ENCODE assay signal across 12 cellular contexts in the genomic region with DNA sequence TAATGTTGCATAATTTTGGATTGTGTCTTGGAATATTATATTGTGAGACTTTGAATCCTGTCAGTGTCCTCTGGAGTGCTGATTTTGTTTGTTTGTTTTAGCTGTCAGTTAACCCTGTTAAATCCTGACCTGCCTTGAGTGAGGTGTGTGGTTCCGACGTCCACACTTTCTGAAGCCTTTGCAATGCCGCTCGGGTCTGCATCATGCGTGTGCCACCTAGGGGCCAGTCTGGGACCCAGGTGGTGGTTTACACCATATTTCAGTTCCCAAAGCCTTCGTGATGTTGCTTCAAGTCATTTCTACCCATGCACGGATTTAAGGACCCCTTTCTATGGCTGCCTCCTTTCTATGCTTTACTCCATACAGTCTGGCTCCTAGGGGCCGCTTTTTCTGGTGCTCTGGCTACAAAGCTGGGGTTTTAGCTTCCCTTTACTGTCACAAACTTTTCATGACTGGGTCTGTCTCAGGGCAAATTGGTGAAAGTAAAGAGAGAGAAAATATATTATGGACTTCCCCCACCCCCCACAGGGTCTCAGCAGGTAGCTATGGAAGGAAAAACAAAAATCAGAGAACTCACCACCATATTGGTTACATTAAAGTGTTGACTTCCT. TPM values are rescaled to one million over a fixed set of nuclear protein-coding genes. Genes with fewer than 3 reads are reported as not detected.
A peak's percentile ranks its signal among the peaks of the same experiment; 100 is the strongest.
DNase-seq lines count a peak whose midpoint lies in the region; ATAC-seq and TF ChIP-seq lines count a peak whose summit lies in the region.
"Had no signal": no experiment of that assay in that cellular context is flagged by ENCODE, and none has a peak within 500 bp of the region (broad histone marks: within the 10 kb centered on the region; RNA-seq: fewer than 3 reads in every experiment).

No MANE protein-coding gene starts in this region.

- no peaks in the 10 kb centered on the region for H3K9me3 ChIP-seq in MG63
- H3K9me3 ChIP-seq in mammary epithelial cell (replicated peaks; ENCODE audit: insufficient read depth, low read length): no peaks in the 10 kb centered on the region
- H3K9me3 ChIP-seq: neutrophil had no signal

- TF ChIP-seq CTCF in mammary epithelial cell (conservative IDR thresholded peaks at IDR 0.05 in 1 of 2, IDR thresholded peaks at IDR 0.05 in 1 of 2; ENCODE audit: extremely low read depth in 1 of 2, insufficient read depth in 1 of 2, low read depth in 1 of 2, low read length in 2 of 2): peak; percentile 40 to 52

- BruUV-seq in mammary epithelial cell (replicated peaks; lab: Mats Ljungman, UMichigan): no TSS peak

- H3K4me1 ChIP-seq in mammary epithelial cell (ENCODE audit: insufficient read depth, low read length) (no peaks in the 10 kb centered on the region), mesendoderm (ENCODE audit: control insufficient read depth, low read depth, low read length) (no peaks in the 10 kb centered on the region)

- H3K9ac ChIP-seq in mammary epithelial cell (ENCODE audit: insufficient read depth, low read length): no peak overlapping the region
- H3K9ac ChIP-seq in mesendoderm (ENCODE audit: low read length): no peak overlapping the region

- H3K56ac ChIP-seq in mesendoderm (ENCODE audit: low read length): no peak overlapping the region

- H4K20me1 ChIP-seq in mammary epithelial cell (ENCODE audit: insufficient read depth, low read length): no peaks in the 10 kb centered on the region

- 27% methylated on average over 8 of the region's 8 CpGs for WGBS in mammary epithelial cell (ENCODE audit: low coverage, missing lambda C conversion rate)
- no CpG with 5 or more reads among the region's 8 CpGs for WGBS in mesendoderm (ENCODE audit: extremely low coverage, insufficient coverage, low lambda C conversion rate)

- no peak overlapping the region for H3K4me3 ChIP-seq in MG63
- H3K4me3 ChIP-seq in mammary epithelial cell (replicated peaks in 1 of 3; ENCODE audit: insufficient read depth in 1 of 3, low read depth in 2 of 3, low read length in 3 of 3): no peak overlapping the region
- H3K4me3 ChIP-seq in mesendoderm (ENCODE audit: low read length): no peak overlapping the region

- ATAC-seq in GM18520 (IDR thresholded peaks at IDR 0.05; ENCODE audit: unreplicated experiment): no peak

- H3K23ac ChIP-seq in mesendoderm (ENCODE audit: low read length): no peak overlapping the region

- H3K27me3 ChIP-seq in MG63 (peaks cover 47% of the 10 kb centered on the region), mammary epithelial cell (ENCODE audit: insufficient read depth, low read length) (no peaks in the 10 kb centered on the region), mesendoderm (ENCODE audit: insufficient read depth, low read length, poor library complexity) (no peaks in the 10 kb centered on the region)

- H3K4ac ChIP-seq in mesendoderm (ENCODE audit: low read depth, low read length): no peak overlapping the region

- no peaks in the 10 kb centered on the region for H3K79me2 ChIP-seq in mammary epithelial cell (ENCODE audit: insufficient read depth, low read length)
- H3K79me2 ChIP-seq in mesendoderm (ENCODE audit: control insufficient read depth, insufficient read depth, low read length): no peaks in the 10 kb centered on the region

- H2BK120ac ChIP-seq in mesendoderm (ENCODE audit: low read depth, low read length): no peak overlapping the region

- H3K27ac ChIP-seq in mammary epithelial cell (ENCODE audit: insufficient read depth, low read depth, low read length): no peak overlapping the region
- H3K27ac ChIP-seq in mesendoderm (ENCODE audit: low read depth, low read length): no peak overlapping the region
- H3K27ac ChIP-seq: neutrophil had no signal

- dilution Hi-C loops in mammary epithelial cell (cut with HindIII; ENCODE audit: low sequenced_read_pairs): no loop called here

- no peaks in the 10 kb centered on the region for H3K36me3 ChIP-seq in MG63
- no peaks in the 10 kb centered on the region for H3K36me3 ChIP-seq in mammary epithelial cell (ENCODE audit: insufficient read depth, low read length)
- no peaks in the 10 kb centered on the region for H3K36me3 ChIP-seq in mesendoderm (ENCODE audit: control insufficient read depth, insufficient read depth, low read length)
- H3K36me3 ChIP-seq: neutrophil had no signal

- H3K79me1 ChIP-seq in mesendoderm (ENCODE audit: low read length): no peaks in the 10 kb centered on the region

- CTCF ChIA-PET in mammary epithelial cell (lab: Charles Lee; ENCODE audit: low non-redundant PET): no interaction called here

- no peak overlapping the region for H2BK5ac ChIP-seq in mesendoderm (ENCODE audit: low read length)

- in situ Hi-C loops in mammary epithelial cell (cut with MboI; ENCODE audit: low sequenced_read_pairs in 2 of 2): no loop called here

- H2AK5ac ChIP-seq in mesendoderm (ENCODE audit: low read length): no peak overlapping the region

- no peak overlapping the region for H3K4me2 ChIP-seq in mammary epithelial cell (ENCODE audit: insufficient read depth, low read depth, low read length)
- no peak overlapping the region for H3K4me2 ChIP-seq in mesendoderm (ENCODE audit: low read length)

- peak; percentile 22 for DNase-seq in NCI-H146 (lab: John Stamatoyannopoulos, UW)
- no peak for DNase-seq in NCI-H146 treated with DMSO at 0.1 percent for 48 hours (lab: John Stamatoyannopoulos, UW; ENCODE audit: unreplicated experiment)
- peak; percentile 7 for DNase-seq in MG63
- DNase-seq in mammary epithelial cell: no peak
- DNase-seq in mesendoderm: peak; percentile 29
- no peak for DNase-seq in activated gamma-delta T cell treated with Interleukin-2 at 50 U/mL for 16 hours
- no peak for DNase-seq in occipital lobe (lab: John Stamatoyannopoulos, UW)
- DNase-seq: activated naive CD8-positive, alpha-beta T cell treated with anti-CD3 and anti-CD28 coated beads, Interleukin-2, amount 10 ng/mL, durations not matched to agents 7 days and 5 days; NCI-H2081 had no signal

- H4K8ac ChIP-seq in mesendoderm (ENCODE audit: low read depth, low read length): no peak overlapping the region

- no peak overlapping the region for H2AFZ ChIP-seq in mammary epithelial cell (ENCODE audit: low read depth, low read length)

- H2BK15ac ChIP-seq in mesendoderm (replicated peaks; ENCODE audit: low read depth): no peak overlapping the region

- no peak overlapping the region for H3K18ac ChIP-seq in mesendoderm (ENCODE audit: low read length)

- H4K5ac ChIP-seq in mesendoderm (ENCODE audit: low read length): no peak overlapping the region

- intact Hi-C loops in mammary epithelial cell (cut with micrococcal nuclease): no loop called here

RNA-seq across cellular contexts. Expression of a gene that starts 11.4 kb away (rescaled TPM):
- total RNA-seq in MG63 (2014; rRNA removed; shearing (Covaris generic); ENCODE audit: low replicate concordance): not detected in 2 replicates
- total RNA-seq in mammary epithelial cell (not detected), occipital lobe (under 0.01 TPM)
- polyA plus RNA-seq in mammary epithelial cell: not detected
- polyA minus RNA-seq in mammary epithelial cell: not detected
- 0.07 TPM for polyA plus RNA-seq in mesendoderm (2013, experiment 1 of 2)
- 0.10 TPM for polyA plus RNA-seq in mesendoderm (2013, experiment 2 of 2)
- total RNA-seq: glomerular endothelial cell had no signal

RNA-seq across cellular contexts. Expression of a gene that starts 30.0 kb away (rescaled TPM):
- total RNA-seq in MG63 (2014; rRNA removed; shearing (Covaris generic); ENCODE audit: low replicate concordance): not detected in 2 replicates
- total RNA-seq in mammary epithelial cell (not detected), occipital lobe (not detected)
- not detected for polyA plus RNA-seq in mammary epithelial cell
- 2.1 TPM for polyA minus RNA-seq in mammary epithelial cell
- polyA plus RNA-seq in mesendoderm (2013, experiment 1 of 2): not detected
- polyA plus RNA-seq in mesendoderm (2013, experiment 2 of 2): not detected
- total RNA-seq: activated naive CD8-positive, alpha-beta T cell treated with anti-CD3 and anti-CD28 coated beads, Interleukin-2, amount 10 ng/mL, durations not matched to agents 7 days and 5 days; glomerular endothelial cell had no signal

RNA-seq across cellular contexts. Expression of a gene that starts 53.6 kb away (rescaled TPM):
- 10.2 and 12.8 TPM in 2 replicates for total RNA-seq in MG63 (2014; rRNA removed; shearing (Covaris generic); ENCODE audit: low replicate concordance)
- 10 to 100 TPM; 12.8 to 27.6 TPM for total RNA-seq in mammary epithelial cell
- 12.0 TPM for polyA plus RNA-seq in mammary epithelial cell
- 23.5 TPM for polyA minus RNA-seq in mammary epithelial cell
- polyA plus RNA-seq in mesendoderm (2013, experiment 1 of 2): 21.8 TPM
- polyA plus RNA-seq in mesendoderm (2013, experiment 2 of 2): 21.7 TPM
- 41.2 TPM for total RNA-seq in occipital lobe

RNA-seq across cellular contexts. Expression of a gene that starts 55.8 kb away (rescaled TPM):
- not detected in 2 replicates for total RNA-seq in MG63 (2014; rRNA removed; shearing (Covaris generic); ENCODE audit: low replicate concordance)
- not detected for total RNA-seq in mammary epithelial cell
- not detected for polyA plus RNA-seq in mammary epithelial cell
- not detected for polyA minus RNA-seq in mammary epithelial cell
- polyA plus RNA-seq in mesendoderm (2013, experiment 1 of 2): 0.01 TPM
- not detected for polyA plus RNA-seq in mesendoderm (2013, experiment 2 of 2)
- not detected for total RNA-seq in occipital lobe
- total RNA-seq: activated naive CD8-positive, alpha-beta T cell treated with anti-CD3 and anti-CD28 coated beads, Interleukin-2, amount 10 ng/mL, durations not matched to agents 7 days and 5 days; glomerular endothelial cell had no signal

Comparison
In these comparisons a context has a peak if more than half of its experiments do, and no peak if none do; other contexts are left out.
1. DNase-seq: peak in NCI-H146 (single experiment), MG63 (single experiment) and mesendoderm (single experiment); none in NCI-H146 treated with DMSO at 0.1 percent for 48 hours (single experiment), mammary epithelial cell (single experiment), activated gamma-delta T cell treated with Interleukin-2 at 50 U/mL for 16 hours (single experiment) and occipital lobe (single experiment).